ENCODE assay signal across 20 cellular contexts in the genomic region with DNA sequence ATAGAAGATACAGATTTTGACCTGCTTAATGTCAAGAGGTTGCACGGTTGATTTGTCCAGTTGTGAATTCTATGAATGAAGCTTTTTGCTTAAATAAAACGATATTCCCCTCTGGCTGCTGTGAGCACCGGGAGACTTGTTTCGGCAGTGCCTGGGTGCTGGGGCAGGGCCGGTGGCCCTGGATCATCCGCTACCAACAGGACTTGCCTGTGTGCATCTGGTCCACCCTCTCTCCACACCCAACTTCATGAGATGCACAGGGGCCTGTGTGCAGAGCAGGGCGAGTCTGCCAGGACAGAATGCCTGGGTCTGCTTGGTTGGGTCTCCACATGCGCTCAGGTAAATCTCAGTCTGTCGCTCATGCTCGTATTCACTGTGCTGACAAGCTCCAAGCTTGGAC.
"Had no signal": no experiment of that assay in that cellular context is flagged by ENCODE, and none has a peak within 500 bp of the region (broad histone marks: within the 10 kb centered on the region; RNA-seq: fewer than 3 reads in every experiment).

No MANE protein-coding gene starts in this region.

- H3K4me1 ChIP-seq: prostate gland, right lobe of liver had no signal

- H2AFZ ChIP-seq: neural progenitor cell, parathyroid adenoma had no signal

- H3K4me2 ChIP-seq: neural progenitor cell had no signal

- H3K4me3 Mint-ChIP-seq: endodermal cell; naive thymus-derived CD8-positive, alpha-beta T cell; neural progenitor cell; stimulated activated memory B cell treated with anti-CD40 and anti-IgM and Interleukin-4, amounts not matched to agents 10 μg/mL and 1 μg/mL and 100 μg/mL, for 72 hours; stimulated activated naive CD8-positive, alpha-beta T cell treated with anti-CD3 and anti-CD28 coated beads, Interleukin-15, Interleukin-2, amounts not matched to agents 100 ng/mL and 50 ng/mL, for 24 hours had no signal

- H3K9me3 Mint-ChIP-seq: endodermal cell; naive thymus-derived CD8-positive, alpha-beta T cell; neural progenitor cell; stimulated activated memory B cell treated with anti-CD40 and anti-IgM and Interleukin-4, amounts not matched to agents 10 μg/mL and 1 μg/mL and 100 μg/mL, for 72 hours; stimulated activated naive CD8-positive, alpha-beta T cell treated with anti-CD3 and anti-CD28 coated beads, Interleukin-15, Interleukin-2, amounts not matched to agents 100 ng/mL and 50 ng/mL, for 24 hours had no signal

- H3K4me3 ChIP-seq: coronary artery, heart left ventricle, mucosa of descending colon, neural progenitor cell, prostate gland, right lobe of liver, testis, tibial nerve had no signal

- H3K27ac ChIP-seq: coronary artery, heart left ventricle, neural progenitor cell, parathyroid adenoma, prostate gland, right lobe of liver, testis had no signal

- H3K27me3 Mint-ChIP-seq: stimulated activated memory B cell treated with anti-CD40 and anti-IgM and Interleukin-4, amounts not matched to agents 10 μg/mL and 1 μg/mL and 100 μg/mL, for 72 hours; stimulated activated naive CD8-positive, alpha-beta T cell treated with anti-CD3 and anti-CD28 coated beads, Interleukin-15, Interleukin-2, amounts not matched to agents 100 ng/mL and 50 ng/mL, for 24 hours had no signal

- H3K36me3 Mint-ChIP-seq: naive thymus-derived CD8-positive, alpha-beta T cell; neural progenitor cell; stimulated activated memory B cell treated with anti-CD40 and anti-IgM and Interleukin-4, amounts not matched to agents 10 μg/mL and 1 μg/mL and 100 μg/mL, for 72 hours had no signal

- H3K9me3 ChIP-seq: heart left ventricle, mucosa of descending colon, prostate gland, right lobe of liver, testis, tibial nerve had no signal

- ATAC-seq: heart left ventricle; left colon; mucosa of descending colon; naive thymus-derived CD8-positive, alpha-beta T cell; stimulated activated memory B cell treated with anti-CD40 and anti-IgM and Interleukin-4, amounts not matched to agents 10 μg/mL and 1 μg/mL and 100 μg/mL, for 72 hours had no signal

- H3K27ac Mint-ChIP-seq: endodermal cell; naive thymus-derived CD8-positive, alpha-beta T cell; neural progenitor cell; stimulated activated memory B cell treated with anti-CD40 and anti-IgM and Interleukin-4, amounts not matched to agents 10 μg/mL and 1 μg/mL and 100 μg/mL, for 72 hours; stimulated activated naive CD8-positive, alpha-beta T cell treated with anti-CD3 and anti-CD28 coated beads, Interleukin-15, Interleukin-2, amounts not matched to agents 100 ng/mL and 50 ng/mL, for 24 hours had no signal

- FAIRE-seq: endothelial cell of umbilical vein had no signal

- H3K79me2 ChIP-seq: parathyroid adenoma had no signal

- H3K27me3 ChIP-seq: heart left ventricle, neural progenitor cell, right lobe of liver, testis, tibial nerve had no signal

- DNase-seq: effector CD4-positive, alpha-beta T cell; endodermal cell; foreskin melanocyte; hippocampal formation; left colon; naive thymus-derived CD8-positive, alpha-beta T cell; occipital lobe; stimulated activated CD4-positive, alpha-beta T cell treated with anti-CD3 and anti-CD28 coated beads, Interleukin-4, amount 100 ng/mL, for 24 hours; testis had no signal

- H3K9ac ChIP-seq: neural progenitor cell, parathyroid adenoma had no signal

- H3K36me3 ChIP-seq: heart left ventricle, neural progenitor cell, prostate gland, right lobe of liver, tibial nerve had no signal
